7 cellular contexts compared by ENCODE assay signal in the genomic region with DNA sequence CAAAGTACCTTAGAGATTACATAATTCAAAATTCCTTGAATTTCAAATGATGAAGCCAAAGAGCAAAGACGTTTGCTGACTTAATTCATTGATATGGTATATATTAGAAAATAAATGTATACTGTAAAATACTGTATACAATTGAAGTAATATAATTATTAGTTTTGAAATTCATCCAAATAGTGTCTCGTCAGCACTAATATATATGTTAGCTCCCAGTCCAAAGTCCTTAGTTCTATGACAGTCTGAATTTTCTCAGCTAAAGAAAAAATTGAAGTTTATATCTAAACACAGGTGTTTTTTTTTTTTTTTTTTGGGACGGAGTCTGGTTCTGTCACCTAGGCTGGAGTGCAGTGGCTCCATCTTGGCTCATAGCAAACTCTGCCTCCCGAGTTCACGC.
"Had no signal": no experiment of that assay in that cellular context is flagged by ENCODE, and none has a peak within 500 bp of the region (broad histone marks: within the 10 kb centered on the region; RNA-seq: fewer than 3 reads in every experiment).

No MANE protein-coding gene starts in this region.

- H3K4me3 ChIP-seq: GM23338 had no signal

- ATAC-seq: GM23338 had no signal

- FAIRE-seq: HTR-8/SVneo had no signal

- DNase-seq: H7, HCEC 1CT, Karpas-422, KBM-7 had no signal

- H3K9ac ChIP-seq: KMS-11 had no signal

- H3K27ac ChIP-seq: KMS-11 had no signal

- H3K4me2 ChIP-seq: GM23338, KMS-11 had no signal

- H2AFZ ChIP-seq: GM23338 had no signal
